Comparison of ENCODE assay signal across 1 cellular context in the genomic region with DNA sequence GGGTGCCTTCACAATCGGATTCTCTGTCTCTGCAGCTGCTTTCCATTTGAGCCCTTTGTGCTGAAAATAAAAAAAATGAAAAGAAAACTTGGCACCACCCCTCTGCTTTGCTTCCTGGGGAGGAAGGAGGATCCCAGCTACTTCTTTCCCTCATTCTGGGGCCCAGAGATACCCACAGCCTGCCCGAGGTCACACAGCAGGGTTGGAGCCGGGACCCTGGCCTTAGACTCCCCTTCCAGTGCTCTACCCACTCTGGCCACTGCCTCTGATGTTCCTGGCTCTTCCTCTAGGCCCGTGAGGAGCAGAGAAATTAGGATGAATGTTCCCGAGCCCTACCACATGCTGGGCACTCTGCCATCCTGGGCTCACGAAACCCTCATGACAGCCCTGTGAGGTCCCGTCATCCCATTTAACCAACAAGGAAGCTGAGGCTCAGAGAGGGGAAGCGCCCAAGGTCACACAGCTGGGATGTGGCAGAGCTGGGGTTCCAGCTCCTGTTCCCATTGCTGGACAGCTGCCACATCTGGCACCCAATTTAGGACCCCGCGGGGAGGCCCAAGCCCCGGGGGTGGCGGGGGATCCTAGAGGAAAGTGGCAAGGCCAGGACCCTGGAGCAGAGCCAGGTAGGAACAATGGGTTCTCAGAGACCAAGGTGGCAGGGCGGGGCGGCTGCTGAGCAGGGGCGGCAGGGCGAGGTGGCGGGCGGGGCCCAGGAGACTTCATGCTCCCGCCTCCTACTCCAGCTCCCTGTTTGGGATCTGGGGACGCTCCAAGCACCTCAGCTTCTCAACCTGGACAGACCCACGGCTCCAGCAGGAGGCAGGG.
TF ChIP-seq lines count a peak whose summit lies in the region.

No MANE protein-coding gene starts in this region.

TF ChIP-seq in HepG2, 621 proteins besides CTCF, POLR2A, EP300 and RAD21 (continued from another document and continues in another):
- TF ChIP-seq, protein P1, sequence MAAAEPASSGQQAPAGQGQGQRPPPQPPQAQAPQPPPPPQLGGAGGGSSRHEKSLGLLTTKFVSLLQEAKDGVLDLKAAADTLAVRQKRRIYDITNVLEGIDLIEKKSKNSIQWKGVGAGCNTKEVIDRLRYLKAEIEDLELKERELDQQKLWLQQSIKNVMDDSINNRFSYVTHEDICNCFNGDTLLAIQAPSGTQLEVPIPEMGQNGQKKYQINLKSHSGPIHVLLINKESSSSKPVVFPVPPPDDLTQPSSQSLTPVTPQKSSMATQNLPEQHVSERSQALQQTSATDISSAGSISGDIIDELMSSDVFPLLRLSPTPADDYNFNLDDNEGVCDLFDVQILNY (CRISPR knock-in tag; conservative IDR thresholded peaks at IDR 0.05), result no peak
- TF ChIP-seq SRF (IDR thresholded peaks at IDR 0.05; ENCODE audit: low read depth, low read length) (no peak), ZNF781 (CRISPR knock-in tag; IDR thresholded peaks at IDR 0.05; ENCODE audit: borderline replicate concordance, not compliant biosample characterization) (no peak), ELF4 (CRISPR knock-in tag; IDR thresholded peaks at IDR 0.05; ENCODE audit: borderline replicate concordance) (no peak), TRIM24 (CRISPR knock-in tag; IDR thresholded peaks at IDR 0.05) (no peak), SMAD3 (CRISPR knock-in tag; IDR thresholded peaks at IDR 0.05) (peak; percentile 61; the same call in 1 of the 2 replicates), ZNF766 (CRISPR knock-in tag; IDR thresholded peaks at IDR 0.05; ENCODE audit: borderline replicate concordance) (0 out of 2 replicates have a peak, but pooled peaks have one; percentile 10), RXRB (CRISPR knock-in tag; IDR thresholded peaks at IDR 0.05; ENCODE audit: borderline replicate concordance) (peak; percentile 66; the same call in 1 of the 2 replicates), TCF12 (IDR thresholded peaks at IDR 0.05) (no peak), TCF12 (CRISPR knock-in tag; IDR thresholded peaks at IDR 0.05) (no peak), ZNF451 (CRISPR knock-in tag; IDR thresholded peaks at IDR 0.05) (0 out of 2 replicates have a peak, but pooled peaks have one; percentile 56), ZNF549 (CRISPR knock-in tag; IDR thresholded peaks at IDR 0.05) (no peak), ARID5B (CRISPR knock-in tag; IDR thresholded peaks at IDR 0.05) (peak; percentile 59; the same call in 1 of the 2 replicates), ZNF343 (CRISPR knock-in tag; IDR thresholded peaks at IDR 0.05) (no peak), ZNF292 (CRISPR knock-in tag; IDR thresholded peaks at IDR 0.05; ENCODE audit: borderline replicate concordance, low read depth) (0 out of 2 replicates have a peak, but pooled peaks have one; percentile 53), NFKB2 (CRISPR knock-in tag; IDR thresholded peaks at IDR 0.05; ENCODE audit: borderline replicate concordance) (no peak), GATAD2A (CRISPR knock-in tag; IDR thresholded peaks at IDR 0.05) (peak; percentile 90), FOXJ3 (CRISPR knock-in tag; IDR thresholded peaks at IDR 0.05; ENCODE audit: borderline replicate concordance) (no peak), FOXA3 (CRISPR knock-in tag; IDR thresholded peaks at IDR 0.05) (no peak), ZNF841 (CRISPR knock-in tag; IDR thresholded peaks at IDR 0.05; ENCODE audit: borderline replicate concordance) (no peak), MYNN (CRISPR knock-in tag; IDR thresholded peaks at IDR 0.05; ENCODE audit: low read depth) (peak; percentile 82; the same call in 1 of the 2 replicates), KDM5A (IDR thresholded peaks at IDR 0.05; ENCODE audit: borderline replicate concordance, low read length) (no peak), ELF1 (CRISPR knock-in tag; IDR thresholded peaks at IDR 0.05) (peak; percentile 43; the same call in 1 of the 2 replicates), ERF (CRISPR knock-in tag; IDR thresholded peaks at IDR 0.05) (peak; percentile 46; the same call in 1 of the 2 replicates), SMAD1 (CRISPR knock-in tag; IDR thresholded peaks at IDR 0.05; ENCODE audit: borderline replicate concordance, low read depth) (0 out of 2 replicates have a peak, but pooled peaks have one; percentile 30), NR2F1 (CRISPR knock-in tag; IDR thresholded peaks at IDR 0.05) (no peak)
- TF ChIP-seq, protein P2, sequence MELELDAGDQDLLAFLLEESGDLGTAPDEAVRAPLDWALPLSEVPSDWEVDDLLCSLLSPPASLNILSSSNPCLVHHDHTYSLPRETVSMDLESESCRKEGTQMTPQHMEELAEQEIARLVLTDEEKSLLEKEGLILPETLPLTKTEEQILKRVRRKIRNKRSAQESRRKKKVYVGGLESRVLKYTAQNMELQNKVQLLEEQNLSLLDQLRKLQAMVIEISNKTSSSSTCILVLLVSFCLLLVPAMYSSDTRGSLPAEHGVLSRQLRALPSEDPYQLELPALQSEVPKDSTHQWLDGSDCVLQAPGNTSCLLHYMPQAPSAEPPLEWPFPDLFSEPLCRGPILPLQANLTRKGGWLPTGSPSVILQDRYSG (CRISPR knock-in tag; IDR thresholded peaks at IDR 0.05), result no peak
- TF ChIP-seq, protein P3, sequence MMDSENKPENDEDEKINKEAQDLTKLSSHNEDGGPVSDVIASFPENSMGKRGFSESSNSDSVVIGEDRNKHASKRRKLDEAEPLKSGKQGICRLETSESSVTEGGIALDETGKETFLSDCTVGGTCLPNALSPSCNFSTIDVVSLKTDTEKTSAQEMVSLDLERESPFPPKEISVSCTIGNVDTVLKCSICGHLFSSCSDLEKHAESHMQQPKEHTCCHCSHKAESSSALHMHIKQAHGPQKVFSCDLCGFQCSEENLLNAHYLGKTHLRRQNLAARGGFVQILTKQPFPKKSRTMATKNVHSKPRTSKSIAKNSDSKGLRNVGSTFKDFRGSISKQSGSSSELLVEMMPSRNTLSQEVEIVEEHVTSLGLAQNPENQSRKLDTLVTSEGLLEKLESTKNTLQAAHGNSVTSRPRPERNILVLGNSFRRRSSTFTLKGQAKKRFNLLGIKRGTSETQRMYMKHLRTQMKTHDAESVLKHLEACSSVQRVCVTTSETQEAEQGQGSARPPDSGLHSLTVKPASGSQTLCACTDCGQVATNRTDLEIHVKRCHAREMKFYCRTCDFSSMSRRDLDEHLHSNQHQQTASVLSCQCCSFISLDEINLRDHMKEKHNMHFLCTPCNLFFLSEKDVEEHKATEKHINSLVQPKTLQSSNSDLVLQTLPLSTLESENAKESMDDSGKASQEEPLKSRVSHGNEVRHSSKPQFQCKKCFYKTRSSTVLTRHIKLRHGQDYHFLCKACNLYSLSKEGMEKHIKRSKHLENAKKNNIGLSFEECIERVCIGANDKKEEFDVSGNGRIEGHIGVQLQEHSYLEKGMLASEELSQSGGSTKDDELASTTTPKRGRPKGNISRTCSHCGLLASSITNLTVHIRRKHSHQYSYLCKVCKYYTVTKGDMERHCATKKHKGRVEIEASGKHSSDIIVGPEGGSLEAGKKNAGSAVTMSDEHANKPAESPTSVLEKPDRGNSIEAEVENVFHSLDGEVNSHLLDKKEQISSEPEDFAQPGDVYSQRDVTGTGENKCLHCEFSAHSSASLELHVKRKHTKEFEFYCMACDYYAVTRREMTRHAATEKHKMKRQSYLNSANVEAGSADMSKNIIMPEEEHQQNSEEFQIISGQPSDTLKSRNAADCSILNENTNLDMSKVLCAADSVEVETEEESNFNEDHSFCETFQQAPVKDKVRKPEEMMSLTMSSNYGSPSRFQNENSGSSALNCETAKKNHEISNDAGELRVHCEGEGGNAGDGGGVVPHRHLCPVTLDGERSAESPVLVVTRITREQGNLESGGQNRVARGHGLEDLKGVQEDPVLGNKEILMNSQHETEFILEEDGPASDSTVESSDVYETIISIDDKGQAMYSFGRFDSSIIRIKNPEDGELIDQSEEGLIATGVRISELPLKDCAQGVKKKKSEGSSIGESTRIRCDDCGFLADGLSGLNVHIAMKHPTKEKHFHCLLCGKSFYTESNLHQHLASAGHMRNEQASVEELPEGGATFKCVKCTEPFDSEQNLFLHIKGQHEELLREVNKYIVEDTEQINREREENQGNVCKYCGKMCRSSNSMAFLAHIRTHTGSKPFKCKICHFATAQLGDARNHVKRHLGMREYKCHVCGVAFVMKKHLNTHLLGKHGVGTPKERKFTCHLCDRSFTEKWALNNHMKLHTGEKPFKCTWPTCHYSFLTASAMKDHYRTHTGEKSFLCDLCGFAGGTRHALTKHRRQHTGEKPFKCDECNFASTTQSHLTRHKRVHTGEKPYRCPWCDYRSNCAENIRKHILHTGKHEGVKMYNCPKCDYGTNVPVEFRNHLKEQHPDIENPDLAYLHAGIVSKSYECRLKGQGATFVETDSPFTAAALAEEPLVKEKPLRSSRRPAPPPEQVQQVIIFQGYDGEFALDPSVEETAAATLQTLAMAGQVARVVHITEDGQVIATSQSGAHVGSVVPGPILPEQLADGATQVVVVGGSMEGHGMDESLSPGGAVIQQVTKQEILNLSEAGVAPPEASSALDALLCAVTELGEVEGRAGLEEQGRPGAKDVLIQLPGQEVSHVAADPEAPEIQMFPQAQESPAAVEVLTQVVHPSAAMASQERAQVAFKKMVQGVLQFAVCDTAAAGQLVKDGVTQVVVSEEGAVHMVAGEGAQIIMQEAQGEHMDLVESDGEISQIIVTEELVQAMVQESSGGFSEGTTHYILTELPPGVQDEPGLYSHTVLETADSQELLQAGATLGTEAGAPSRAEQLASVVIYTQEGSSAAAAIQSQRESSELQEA (CRISPR knock-in tag; IDR thresholded peaks at IDR 0.05; ENCODE audit: not compliant biosample characterization), result peak; percentile 35
- TF ChIP-seq, protein P4, sequence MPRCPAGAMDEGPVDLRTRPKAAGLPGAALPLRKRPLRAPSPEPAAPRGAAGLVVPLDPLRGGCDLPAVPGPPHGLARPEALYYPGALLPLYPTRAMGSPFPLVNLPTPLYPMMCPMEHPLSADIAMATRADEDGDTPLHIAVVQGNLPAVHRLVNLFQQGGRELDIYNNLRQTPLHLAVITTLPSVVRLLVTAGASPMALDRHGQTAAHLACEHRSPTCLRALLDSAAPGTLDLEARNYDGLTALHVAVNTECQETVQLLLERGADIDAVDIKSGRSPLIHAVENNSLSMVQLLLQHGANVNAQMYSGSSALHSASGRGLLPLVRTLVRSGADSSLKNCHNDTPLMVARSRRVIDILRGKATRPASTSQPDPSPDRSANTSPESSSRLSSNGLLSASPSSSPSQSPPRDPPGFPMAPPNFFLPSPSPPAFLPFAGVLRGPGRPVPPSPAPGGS (CRISPR knock-in tag; IDR thresholded peaks at IDR 0.05), result 0 out of 2 replicates have a peak, but pooled peaks have one; percentile 29
- TF ChIP-seq, protein P5, sequence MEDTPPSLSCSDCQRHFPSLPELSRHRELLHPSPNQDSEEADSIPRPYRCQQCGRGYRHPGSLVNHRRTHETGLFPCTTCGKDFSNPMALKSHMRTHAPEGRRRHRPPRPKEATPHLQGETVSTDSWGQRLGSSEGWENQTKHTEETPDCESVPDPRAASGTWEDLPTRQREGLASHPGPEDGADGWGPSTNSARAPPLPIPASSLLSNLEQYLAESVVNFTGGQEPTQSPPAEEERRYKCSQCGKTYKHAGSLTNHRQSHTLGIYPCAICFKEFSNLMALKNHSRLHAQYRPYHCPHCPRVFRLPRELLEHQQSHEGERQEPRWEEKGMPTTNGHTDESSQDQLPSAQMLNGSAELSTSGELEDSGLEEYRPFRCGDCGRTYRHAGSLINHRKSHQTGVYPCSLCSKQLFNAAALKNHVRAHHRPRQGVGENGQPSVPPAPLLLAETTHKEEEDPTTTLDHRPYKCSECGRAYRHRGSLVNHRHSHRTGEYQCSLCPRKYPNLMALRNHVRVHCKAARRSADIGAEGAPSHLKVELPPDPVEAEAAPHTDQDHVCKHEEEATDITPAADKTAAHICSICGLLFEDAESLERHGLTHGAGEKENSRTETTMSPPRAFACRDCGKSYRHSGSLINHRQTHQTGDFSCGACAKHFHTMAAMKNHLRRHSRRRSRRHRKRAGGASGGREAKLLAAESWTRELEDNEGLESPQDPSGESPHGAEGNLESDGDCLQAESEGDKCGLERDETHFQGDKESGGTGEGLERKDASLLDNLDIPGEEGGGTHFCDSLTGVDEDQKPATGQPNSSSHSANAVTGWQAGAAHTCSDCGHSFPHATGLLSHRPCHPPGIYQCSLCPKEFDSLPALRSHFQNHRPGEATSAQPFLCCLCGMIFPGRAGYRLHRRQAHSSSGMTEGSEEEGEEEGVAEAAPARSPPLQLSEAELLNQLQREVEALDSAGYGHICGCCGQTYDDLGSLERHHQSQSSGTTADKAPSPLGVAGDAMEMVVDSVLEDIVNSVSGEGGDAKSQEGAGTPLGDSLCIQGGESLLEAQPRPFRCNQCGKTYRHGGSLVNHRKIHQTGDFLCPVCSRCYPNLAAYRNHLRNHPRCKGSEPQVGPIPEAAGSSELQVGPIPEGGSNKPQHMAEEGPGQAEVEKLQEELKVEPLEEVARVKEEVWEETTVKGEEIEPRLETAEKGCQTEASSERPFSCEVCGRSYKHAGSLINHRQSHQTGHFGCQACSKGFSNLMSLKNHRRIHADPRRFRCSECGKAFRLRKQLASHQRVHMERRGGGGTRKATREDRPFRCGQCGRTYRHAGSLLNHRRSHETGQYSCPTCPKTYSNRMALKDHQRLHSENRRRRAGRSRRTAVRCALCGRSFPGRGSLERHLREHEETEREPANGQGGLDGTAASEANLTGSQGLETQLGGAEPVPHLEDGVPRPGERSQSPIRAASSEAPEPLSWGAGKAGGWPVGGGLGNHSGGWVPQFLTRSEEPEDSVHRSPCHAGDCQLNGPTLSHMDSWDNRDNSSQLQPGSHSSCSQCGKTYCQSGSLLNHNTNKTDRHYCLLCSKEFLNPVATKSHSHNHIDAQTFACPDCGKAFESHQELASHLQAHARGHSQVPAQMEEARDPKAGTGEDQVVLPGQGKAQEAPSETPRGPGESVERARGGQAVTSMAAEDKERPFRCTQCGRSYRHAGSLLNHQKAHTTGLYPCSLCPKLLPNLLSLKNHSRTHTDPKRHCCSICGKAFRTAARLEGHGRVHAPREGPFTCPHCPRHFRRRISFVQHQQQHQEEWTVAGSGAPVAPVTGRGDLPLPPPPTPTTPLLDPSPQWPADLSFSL (CRISPR knock-in tag; IDR thresholded peaks at IDR 0.05), result 0 out of 2 replicates have a peak, but pooled peaks have one; percentile 15
